Comparison of ENCODE assay signal across 21 cellular contexts in the genomic region with DNA sequence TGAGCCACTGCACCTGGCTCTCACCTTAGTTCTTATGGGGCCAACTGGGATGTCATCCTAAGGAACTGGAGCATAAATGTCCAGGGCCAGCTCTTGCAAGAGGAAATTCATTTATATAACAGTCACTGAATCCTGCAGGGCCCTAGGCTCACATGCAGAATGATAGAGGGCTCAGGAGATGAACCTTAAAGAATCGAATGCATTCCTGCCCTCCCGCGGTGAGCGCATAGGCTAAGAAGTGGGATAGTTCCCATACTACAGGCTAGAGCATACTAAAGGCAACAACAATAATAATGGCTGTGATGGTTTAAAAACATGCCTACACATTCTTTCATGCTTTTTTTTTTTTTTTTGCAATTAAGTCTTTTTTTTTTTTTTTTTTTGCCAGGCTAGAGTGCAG. TPM values are rescaled to one million over a fixed set of nuclear protein-coding genes. Genes with fewer than 3 reads are reported as not detected.
DNase-seq lines count a peak whose midpoint lies in the region; FAIRE-seq and TF ChIP-seq lines count a peak whose summit lies in the region.
"Had no signal": no experiment of that assay in that cellular context is flagged by ENCODE, and none has a peak within 500 bp of the region (broad histone marks: within the 10 kb centered on the region; RNA-seq: fewer than 3 reads in every experiment).

No MANE protein-coding gene starts in this region.

- H3K4me3 Mint-ChIP-seq in endodermal cell (no peak overlapping the region), neural progenitor cell (no peak overlapping the region)
- H3K4me3 Mint-ChIP-seq: CD14-positive monocyte; CD4-positive, alpha-beta memory T cell; H9; IgD-negative memory B cell had no signal

- H3K27ac Mint-ChIP-seq in endodermal cell: no peak overlapping the region
- no peak overlapping the region for H3K27ac Mint-ChIP-seq in neural progenitor cell
- H3K27ac Mint-ChIP-seq: CD4-positive, alpha-beta memory T cell; IgD-negative memory B cell had no signal

- WGBS in endodermal cell (ENCODE audit: insufficient coverage in 1 of 2, insufficient read length in 1 of 2), 2 experiments: 57 to 58% methylated on average over 3 to 4 of the region's 4 CpGs

- peaks cover 2% of the 10 kb centered on the region for H3K4me1 ChIP-seq in NT2/D1 (ENCODE audit: insufficient read depth, insufficient read length)
- H3K4me1 ChIP-seq in endodermal cell (ENCODE audit: control insufficient read depth, insufficient read depth, low read length): no peaks in the 10 kb centered on the region
- peaks cover 4% of the 10 kb centered on the region for H3K4me1 ChIP-seq in neural progenitor cell

- H3K9me3 ChIP-seq in NT2/D1 (ENCODE audit: insufficient read depth, low read length): peaks cover 3% of the 10 kb centered on the region; the same call in 1 of the 2 replicates
- no peaks in the 10 kb centered on the region for H3K9me3 ChIP-seq in endodermal cell (ENCODE audit: control insufficient read depth, low read length)
- no peaks in the 10 kb centered on the region for H3K9me3 ChIP-seq in neural progenitor cell (ENCODE audit: low read depth)

- TF ChIP-seq CTCF in endodermal cell (conservative IDR thresholded peaks at IDR 0.05) (no peak), neural progenitor cell (IDR thresholded peaks at IDR 0.05) (no peak)

- H4K20me1 ChIP-seq in neural progenitor cell (ENCODE audit: low read depth): no peaks in the 10 kb centered on the region
- H4K20me1 ChIP-seq: BLaER1 had no signal

- H3K79me2 ChIP-seq in neural progenitor cell (ENCODE audit: low read depth): no peaks in the 10 kb centered on the region

- no peak overlapping the region for H3K4me2 ChIP-seq in neural progenitor cell
- H3K4me2 ChIP-seq: BLaER1 had no signal

- no peaks in the 10 kb centered on the region for H3F3A ChIP-seq in neural progenitor cell (ENCODE audit: low read depth)

- H3K36me3 Mint-ChIP-seq in endodermal cell (ENCODE audit: low read depth) (no peaks in the 10 kb centered on the region), neural progenitor cell (no peaks in the 10 kb centered on the region)
- H3K36me3 Mint-ChIP-seq: CD14-positive monocyte; CD4-positive, alpha-beta memory T cell; IgD-negative memory B cell had no signal

- H3K27ac ChIP-seq in endodermal cell (ENCODE audit: low read depth, low read length): no peak overlapping the region
- no peak overlapping the region for H3K27ac ChIP-seq in neural progenitor cell
- H3K27ac ChIP-seq: BLaER1, GM23248 had no signal

- peaks cover 1% of the 10 kb centered on the region for H3K9me3 Mint-ChIP-seq in endodermal cell
- H3K9me3 Mint-ChIP-seq in neural progenitor cell: peaks cover 4% of the 10 kb centered on the region

- H3K36me3 ChIP-seq in NT2/D1 (ENCODE audit: insufficient read depth, insufficient read length, low read length) (no peaks in the 10 kb centered on the region), endodermal cell (ENCODE audit: control insufficient read depth, insufficient read depth, low read length) (no peaks in the 10 kb centered on the region), neural progenitor cell (no peaks in the 10 kb centered on the region)
- H3K36me3 ChIP-seq: BLaER1 had no signal

- H3K4me3 ChIP-seq in NT2/D1 (ENCODE audit: insufficient read length, low read depth) (no peak overlapping the region), endodermal cell (ENCODE audit: low read length) (no peak overlapping the region), neural progenitor cell (no peak overlapping the region)
- H3K4me3 ChIP-seq: BLaER1, GM23248 had no signal

- H3K27me3 Mint-ChIP-seq in endodermal cell (ENCODE audit: insufficient read depth) (peaks cover 3% of the 10 kb centered on the region), neural progenitor cell (ENCODE audit: insufficient read depth, low read depth) (peaks cover 4% of the 10 kb centered on the region)
- H3K27me3 Mint-ChIP-seq: CD4-positive, alpha-beta memory T cell had no signal

- peak; percentile 60 for DNase-seq in NT2/D1 (ENCODE audit: low read depth, low spot score)
- DNase-seq in endodermal cell: peak; percentile 89
- peak; percentile 69 for DNase-seq in neural progenitor cell (ENCODE audit: low spot score)
- DNase-seq in activated CD4-positive, alpha-beta T cell treated with anti-CD3 and anti-CD28 coated beads, Interleukin-2, amount 50 U/mL, for 4 hours: no peak
- DNase-seq in HTR-8/SVneo (ENCODE audit: insufficient read length, low spot score): no peak
- DNase-seq in retina: no peak
- DNase-seq: ACHN; CD4-positive, alpha-beta memory T cell; DMS153; DMS79; GDM1; GM23248; H9 had no signal

- H3K9ac ChIP-seq in NT2/D1 (ENCODE audit: insufficient read length, low read depth): no peak overlapping the region
- H3K9ac ChIP-seq in endodermal cell (ENCODE audit: extremely low read depth, low read length, poor library complexity, severe bottlenecking): no peak overlapping the region
- H3K9ac ChIP-seq in neural progenitor cell: no peak overlapping the region
- H3K9ac ChIP-seq: BLaER1, GM23248 had no signal

- no peaks in the 10 kb centered on the region for H3K27me3 ChIP-seq in NT2/D1 (ENCODE audit: insufficient read depth, insufficient read length)
- no peaks in the 10 kb centered on the region for H3K27me3 ChIP-seq in endodermal cell (ENCODE audit: control insufficient read depth, insufficient read depth, low read length, poor library complexity, severe bottlenecking)
- H3K27me3 ChIP-seq in neural progenitor cell: no peaks in the 10 kb centered on the region
- H3K27me3 ChIP-seq: BLaER1 had no signal

- H3K4me1 Mint-ChIP-seq in endodermal cell: peaks cover 10% of the 10 kb centered on the region
- H3K4me1 Mint-ChIP-seq in neural progenitor cell: peaks cover 22% of the 10 kb centered on the region

- H2AFZ ChIP-seq in neural progenitor cell (replicated peaks): no peak overlapping the region
- H2AFZ ChIP-seq: GM23248 had no signal

- FAIRE-seq in HTR-8/SVneo (lab: Jason Lieb, UNC): no peak
- FAIRE-seq: A204.1, GM12892, GM18507, HepG2 had no signal

RNA-seq across cellular contexts. Expression of gene CSRNP1, which starts 17.1 kb away (rescaled TPM):
- total RNA-seq in endodermal cell (10 to 100 TPM in 1 of 2 donors, 1 to 10 TPM in 1; 9.2 to 11.1 TPM), neural progenitor cell (ENCODE audit: low replicate concordance) (1.9 and 6.5 TPM in 2 replicates)
- polyA plus RNA-seq in endodermal cell (2013, experiment 1 of 2): 7.5 TPM
- polyA plus RNA-seq in endodermal cell (2013, experiment 2 of 2): 8.0 TPM

RNA-seq across cellular contexts. Expression of gene XIRP1, which starts 21.9 kb away (rescaled TPM):
- total RNA-seq in endodermal cell: not detected
- polyA plus RNA-seq in endodermal cell (2013, experiment 1 of 2): 0.07 TPM
- polyA plus RNA-seq in endodermal cell (2013, experiment 2 of 2): 0.08 TPM
- not detected in 2 replicates for total RNA-seq in neural progenitor cell (ENCODE audit: low replicate concordance)
- total RNA-seq: CD4-positive, alpha-beta memory T cell; Daoy; GM23248; H9; HepG2 had no signal
- polyA plus RNA-seq: CD14-positive monocyte, GM23248, HepG2, IgD-negative memory B cell had no signal

Comparison
In these comparisons a context has a peak if more than half of its experiments do, and no peak if none do; other contexts are left out.
1. DNase-seq: peak in NT2/D1 (single experiment), endodermal cell (single experiment) and neural progenitor cell (single experiment); none in activated CD4-positive, alpha-beta T cell treated with anti-CD3 and anti-CD28 coated beads, Interleukin-2, amount 50 U/mL, for 4 hours (0 of 2), HTR-8/SVneo (single experiment) and retina (single experiment).